ENCODE assay signal across 8 cellular contexts in genomic region chr11:77473801-77474508, GRCh38. TPM values are rescaled to one million over a fixed set of nuclear protein-coding genes. Genes with fewer than 3 reads are reported as not detected.
DNase-seq lines count a peak whose midpoint lies in the region; ATAC-seq, FAIRE-seq and TF ChIP-seq lines count a peak whose summit lies in the region.

PAK1 (minus strand) TSS chr11:77474094; CDS start chr11:77392520, 81,574 bp downstream.

- in situ Hi-C loops in HepG2 (cut with HindIII; ENCODE audit: extremely low pct_ligation_motif_present, low pct_unique_long_range_greater_than_20kb) = no loop called here

- whole genome bisulfite sequencing in HepG2 (ENCODE audit: low lambda C conversion rate) = under 1% methylated on average over 37 of the region's 65 CpGs

- FAIRE-seq in HepG2 (lab: Jason Lieb, UNC) = no peak

- H3K27me3 ChIP-seq in HepG2 (ENCODE audit: control insufficient read depth in 1 of 2, insufficient read depth in 2 of 2, low read length in 2 of 2) = peaks cover 1 to 24% of the 10 kb centered on the region in 2 experiments; a peak in 2 of 5 replicates

- TF ChIP-seq CTCF in AG10803 (conservative IDR thresholded peaks at IDR 0.05; ENCODE audit: low read length) (no peak; the same call in 1 of the 2 replicates), HepG2 (CRISPR knock-in tag; IDR thresholded peaks at IDR 0.05) (peak; percentile 58)

- H3K27ac ChIP-seq in HepG2 (ENCODE audit: extremely low read length, insufficient read depth, low read length) = no peak within 1 kb of the TSS

- POLR2A ChIA-PET in HepG2 (lab: Yijun Ruan, JAX) = interaction anchor here (0.6 kb wide), 1 partner anchor 62 kb away, joined by 4 read pairs; no protein-coding TSS in a partner anchor

- H4K20me1 ChIP-seq in HepG2 (ENCODE audit: insufficient read depth, low read length) = no peaks in the 10 kb centered on the region

- BruUV-seq in HepG2 (replicated peaks; lab: Mats Ljungman, UMichigan) = no TSS peak

- H2AFZ ChIP-seq in HepG2 (ENCODE audit: low read length) = peak within 1 kb of the TSS; percentile 57

- peaks cover 51% of the 10 kb centered on the region for H3K4me1 ChIP-seq in HepG2 (ENCODE audit: insufficient read depth, low read length)

- DNase-seq in AG10803 (ENCODE audit: low read depth) (peak; percentile 37), NCI-H510A (lab: John Stamatoyannopoulos, UW) (peak; percentile 95), dermis blood vessel endothelial cell (peak; percentile 56), HepG2 (ENCODE audit: low spot score) (peak; percentile 54)
- DNase-seq in activated CD4-positive, alpha-beta T cell treated with anti-CD3 and anti-CD28 coated beads, Interleukin-2, amount 50 U/mL, for 24 hours (ENCODE audit: low read depth in 1 of 2, low spot score in 1 of 2) = peak; percentile 71 to 73
- DNase-seq in stimulated activated CD4-positive, alpha-beta T cell treated with anti-CD3 and anti-CD28 coated beads, Interleukin-2, amount 100 ng/mL, for 4 hours (ENCODE audit: low read depth) = peak; percentile 87

- intact Hi-C loops in HepG2 (cut with micrococcal nuclease; ENCODE audit: unreplicated experiment) = loop anchor here (5.0 kb wide), 1 partner anchor 73 kb away; no protein-coding TSS in a partner anchor

- TF ChIP-seq EP300 in HepG2 (IDR thresholded peaks at IDR 0.05; ENCODE audit: low read depth in 2 of 2, low read length in 2 of 2) = no peak
- TF ChIP-seq EP300 in HepG2 (CRISPR knock-in tag; IDR thresholded peaks at IDR 0.05; ENCODE audit: borderline replicate concordance) = no peak

- H3K9me3 ChIP-seq in HepG2 (ENCODE audit: low read length) = no peaks in the 10 kb centered on the region

- H3K4me2 ChIP-seq in HepG2 (ENCODE audit: low read depth, low read length) = peak within 1 kb of the TSS; percentile 85

- CTCF ChIA-PET in HepG2 (lab: Yijun Ruan, JAX; ENCODE audit: low intra/inter-chr PET ratio, low total read pairs) = no interaction called here

- no peak for TF ChIP-seq POLR2A in HepG2 (IDR thresholded peaks at IDR 0.05; ENCODE audit: insufficient read depth in 1 of 2, low read depth in 2 of 2, low read length in 2 of 2)

- peak; percentile 67 for ATAC-seq in GM19035 (IDR thresholded peaks at IDR 0.05; ENCODE audit: unreplicated experiment)
- ATAC-seq in HG03354 (IDR thresholded peaks at IDR 0.05; ENCODE audit: poor library complexity, severe bottlenecking, unreplicated experiment) = peak; percentile 74
- ATAC-seq in HepG2 = peak; percentile 92

- no peak for TF ChIP-seq RAD21 in HepG2 (CRISPR knock-in tag; IDR thresholded peaks at IDR 0.05)

- H3K79me2 ChIP-seq in HepG2 (ENCODE audit: insufficient read depth, low read length) = no peaks in the 10 kb centered on the region

- peak within 1 kb of the TSS; percentile 52 for H3K9ac ChIP-seq in HepG2 (ENCODE audit: insufficient read depth, low read depth, low read length)

- no peaks in the 10 kb centered on the region for H3K36me3 ChIP-seq in HepG2 (replicated peaks in 1 of 2; ENCODE audit: control insufficient read depth in 1 of 2, insufficient read depth in 2 of 2, low read length in 2 of 2)

- H3K4me3 ChIP-seq in AG10803 (ENCODE audit: low read length) = peak within 1 kb of the TSS; percentile 40
- peak within 1 kb of the TSS; percentile 53 to 72 (median 63) for H3K4me3 ChIP-seq in HepG2 (replicated peaks in 1 of 3; ENCODE audit: insufficient read depth in 1 of 3, low read depth in 2 of 3, low read length in 3 of 3)

TF ChIP-seq in HepG2, 621 proteins besides CTCF, POLR2A, EP300 and RAD21 (continues in another document):
- TF ChIP-seq ZNF703 (CRISPR knock-in tag; IDR thresholded peaks at IDR 0.05; ENCODE audit: borderline replicate concordance) (no peak), ZNF543 (CRISPR knock-in tag; IDR thresholded peaks at IDR 0.05) (no peak), UBTF (CRISPR knock-in tag; IDR thresholded peaks at IDR 0.05) (0 out of 2 replicates have a peak, but pooled peaks have one; percentile 7), YY1 (IDR thresholded peaks at IDR 0.05; ENCODE audit: insufficient read depth, insufficient replicate concordance, low read depth, low read length) (peak; percentile 17), ATF4 (CRISPR knock-in tag; IDR thresholded peaks at IDR 0.05) (peak in 1 of 2 experiments; percentile 26; a peak in 1 of 4 replicates), SP1 (IDR thresholded peaks at IDR 0.05) (no peak), SP1 (CRISPR knock-in tag; IDR thresholded peaks at IDR 0.05) (peak; percentile 19; the same call in 1 of the 2 replicates), SMARCC2 (IDR thresholded peaks at IDR 0.05) (no peak), NFATC3 (CRISPR knock-in tag; IDR thresholded peaks at IDR 0.05) (no peak), MXD3 (CRISPR knock-in tag; IDR thresholded peaks at IDR 0.05) (0 out of 2 replicates have a peak, but pooled peaks have one; percentile 58), STAT6 (CRISPR knock-in tag; IDR thresholded peaks at IDR 0.05; ENCODE audit: borderline replicate concordance) (no peak)

RNA-seq across cellular contexts. Expression of gene PAK1, which starts in this region (rescaled TPM):
- total RNA-seq in dermis blood vessel endothelial cell = 0.19 and 0.51 TPM in 2 replicates
- total RNA-seq in HepG2 (2016; rRNA removed; fragmentation: Illumina TruSeq; extraction: Trizol) = 1.5 and 3.1 TPM in 2 replicates
- 2.0 and 3.0 TPM in 2 replicates for total RNA-seq in HepG2 (2016; cell fraction: cytosol; rRNA removed; fragmentation: Illumina TruSeq; extraction: Trizol; ENCODE audit: low read depth)
- total RNA-seq in HepG2 (2016; cell fraction: insoluble cytoplasmic fraction; rRNA removed; fragmentation: Illumina TruSeq; extraction: Trizol) = 0.89 and 1.1 TPM in 2 replicates
- 1.5 and 1.8 TPM in 2 replicates for total RNA-seq in HepG2 (2016; cell fraction: membrane; rRNA removed; fragmentation: Illumina TruSeq; extraction: Trizol)
- 0.96 and 2.2 TPM in 2 replicates for total RNA-seq in HepG2 (2016; cell fraction: nucleus; rRNA removed; fragmentation: Illumina TruSeq; extraction: Trizol)
- polyA plus RNA-seq in HepG2 (2011; rRNA removed) = 4.3 and 4.9 TPM in 2 replicates
- 1.7 and 3.1 TPM in 2 replicates for polyA plus RNA-seq in HepG2 (2011; cell fraction: cytosol; rRNA removed)
- polyA plus RNA-seq in HepG2 (2011; cell fraction: nucleus; rRNA removed) = 10.8 and 12.7 TPM in 2 replicates
- 3.3 and 5.7 TPM in 2 replicates for polyA plus RNA-seq in HepG2 (2012)
- polyA plus RNA-seq in HepG2 (2016; cell fraction: cytosol; fragmentation: Illumina TruSeq; extraction: Trizol; ENCODE audit: low read depth) = 0.31 and 0.35 TPM in 2 replicates
- polyA plus RNA-seq in HepG2 (2016; cell fraction: insoluble cytoplasmic fraction; fragmentation: Illumina TruSeq; extraction: Trizol; ENCODE audit: low read depth) = 1.5 and 2.0 TPM in 2 replicates
- 0.78 and 1.3 TPM in 2 replicates for polyA plus RNA-seq in HepG2 (2016; cell fraction: membrane; fragmentation: Illumina TruSeq; extraction: Trizol; ENCODE audit: low read depth)
- 3.3 and 3.9 TPM in 2 replicates for polyA plus RNA-seq in HepG2 (2016; cell fraction: nucleus; fragmentation: Illumina TruSeq; extraction: Trizol; ENCODE audit: insufficient read depth, low read depth)
- polyA minus RNA-seq in HepG2 (2011; rRNA and poly(A)+ RNA removed; ENCODE audit: low replicate concordance) = 1.7 and 35.6 TPM in 2 replicates
- polyA minus RNA-seq in HepG2 (2011; cell fraction: cytosol; rRNA and poly(A)+ RNA removed) = 2.1 and 4.2 TPM in 2 replicates
- polyA minus RNA-seq in HepG2 (2011; cell fraction: nucleus; rRNA and poly(A)+ RNA removed) = 7.5 and 9.6 TPM in 2 replicates

Comparison
In these comparisons a context has a peak if more than half of its experiments do, and no peak if none do; other contexts are left out.
1. Peak in DNase-seq in dermis blood vessel endothelial cell; RNA of the gene not detected or under 1 TPM.
2. DNase-seq: peak in every context shown above with its lines; median percentile 95 in NCI-H510A; 87 in stimulated activated CD4-positive, alpha-beta T cell treated with anti-CD3 and anti-CD28 coated beads, Interleukin-2, amount 100 ng/mL, for 4 hours; 72 in activated CD4-positive, alpha-beta T cell treated with anti-CD3 and anti-CD28 coated beads, Interleukin-2, amount 50 U/mL, for 24 hours; 56 in dermis blood vessel endothelial cell; 54 in HepG2; 37 in AG10803.